In genomic region chr6:80523029-80523428, GRCh38 we compare ENCODE assay signal across 17 cellular contexts.
DNase-seq lines count a peak whose midpoint lies in the region; ATAC-seq, FAIRE-seq and TF ChIP-seq lines count a peak whose summit lies in the region.
"Had no signal": no experiment of that assay in that cellular context is flagged by ENCODE, and none has a peak within 500 bp of the region (broad histone marks: within the 10 kb centered on the region; RNA-seq: fewer than 3 reads in every experiment).

No MANE protein-coding gene starts in this region.

- no peak overlapping the region for H3K9ac ChIP-seq in astrocyte (ENCODE audit: low read length)

- BruUV-seq in A673 (replicated peaks; lab: Mats Ljungman, UMichigan), result no TSS peak

- ATAC-seq in CD4-positive, alpha-beta T cell (ENCODE audit: poor library complexity), result no peak
- ATAC-seq: activated naive CD8-positive, alpha-beta T cell treated with anti-CD3 and anti-CD28 coated beads, Interleukin-2, amount 50 U/mL, for 24 hours had no signal

- no peaks in the 10 kb centered on the region for H3K79me2 ChIP-seq in astrocyte (ENCODE audit: insufficient read depth, low read length)

- no peak overlapping the region for H3K4me3 Mint-ChIP-seq in astrocyte (ENCODE audit: unreplicated experiment)
- H3K4me3 Mint-ChIP-seq in CD4-positive, alpha-beta T cell, result no peak overlapping the region
- H3K4me3 Mint-ChIP-seq: activated naive CD8-positive, alpha-beta T cell treated with anti-CD3 and anti-CD28 coated beads, Interleukin-2, amount 50 U/mL, for 24 hours; CD4-positive, alpha-beta memory T cell had no signal

- H3K4me3 ChIP-seq in A673 (ENCODE audit: low read depth, low read length, poor library complexity, severe bottlenecking) (peak overlapping the region; percentile 18), astrocyte (ENCODE audit: insufficient read depth, low read depth, low read length) (no peak overlapping the region), fibroblast of the aortic adventitia (ENCODE audit: low read depth, low read length) (no peak overlapping the region), ovary (peak overlapping the region; percentile 10)
- H3K4me3 ChIP-seq: transverse colon had no signal

- intact Hi-C loops in A673 (cut with micrococcal nuclease; ENCODE audit: unreplicated experiment) (no loop called here), ovary (cut with DNase I) (no loop called here)
- intact Hi-C loops in CD4-positive, alpha-beta T cell (cut with DNase I, micrococcal nuclease), result no loop called here

- TF ChIP-seq EP300 in ovary (IDR thresholded peaks at IDR 0.05), result no peak

- H3K36me3 Mint-ChIP-seq in astrocyte (ENCODE audit: low read depth, unreplicated experiment), result no peaks in the 10 kb centered on the region
- no peaks in the 10 kb centered on the region for H3K36me3 Mint-ChIP-seq in CD4-positive, alpha-beta T cell (ENCODE audit: low read depth)
- H3K36me3 Mint-ChIP-seq: CD4-positive, alpha-beta memory T cell had no signal

- no peaks in the 10 kb centered on the region for H3K27me3 ChIP-seq in A673 (replicated peaks; ENCODE audit: insufficient read depth, low read depth, low read length, poor library complexity)
- H3K27me3 ChIP-seq in astrocyte (ENCODE audit: insufficient read depth, low read length), result no peaks in the 10 kb centered on the region
- no peaks in the 10 kb centered on the region for H3K27me3 ChIP-seq in ovary
- H3K27me3 ChIP-seq in CD4-positive, alpha-beta T cell (ENCODE audit: control insufficient read depth, insufficient read depth, low read length), result no peaks in the 10 kb centered on the region
- H3K27me3 ChIP-seq: transverse colon had no signal

- H3K36me3 ChIP-seq in A673 (ENCODE audit: insufficient read depth, low read length, poor library complexity, severe bottlenecking) (no peaks in the 10 kb centered on the region), astrocyte (ENCODE audit: insufficient read depth, low read length) (no peaks in the 10 kb centered on the region), ovary (no peaks in the 10 kb centered on the region)
- H3K36me3 ChIP-seq: transverse colon had no signal

- peak overlapping the region; percentile 66 for H3K4me2 ChIP-seq in astrocyte (ENCODE audit: low read length)

- no peaks in the 10 kb centered on the region for H4K20me1 ChIP-seq in astrocyte (ENCODE audit: insufficient read depth, low read length)

- POLR2A ChIA-PET in A673 (lab: Charles Lee; ENCODE audit: low non-redundant PET), result no interaction called here
- POLR2A ChIA-PET in CD4-positive, alpha-beta T cell (lab: Charles Lee), result no interaction called here

- H3K9me3 ChIP-seq in A673 (ENCODE audit: low read depth, low read length, poor library complexity, severe bottlenecking) (no peaks in the 10 kb centered on the region), astrocyte (ENCODE audit: insufficient read depth, low read depth, low read length) (no peaks in the 10 kb centered on the region), ovary (no peaks in the 10 kb centered on the region)
- no peaks in the 10 kb centered on the region for H3K9me3 ChIP-seq in CD4-positive, alpha-beta T cell (ENCODE audit: control insufficient read depth, low read length)
- H3K9me3 ChIP-seq: transverse colon had no signal

- peaks cover 2% of the 10 kb centered on the region for H3K9me3 Mint-ChIP-seq in astrocyte (ENCODE audit: unreplicated experiment)
- no peaks in the 10 kb centered on the region for H3K9me3 Mint-ChIP-seq in CD4-positive, alpha-beta T cell
- H3K9me3 Mint-ChIP-seq: activated naive CD8-positive, alpha-beta T cell treated with anti-CD3 and anti-CD28 coated beads, Interleukin-2, amount 50 U/mL, for 24 hours; CD4-positive, alpha-beta memory T cell had no signal

- DNase-seq in A673 (ENCODE audit: low spot score) (no peak), astrocyte (ENCODE audit: low read depth) (peak; percentile 84), fibroblast of the aortic adventitia (ENCODE audit: low read depth) (peak; percentile 87), ovary (no peak), middle frontal gyrus (ENCODE audit: extremely low spot score, low spot score) (no peak)
- no peak for DNase-seq in activated naive CD4-positive, alpha-beta T cell treated with Interleukin-2 at 50 U/mL for 16 hours
- DNase-seq in CD4-positive, alpha-beta T cell, result no peak
- no peak for DNase-seq in stimulated activated CD8-positive, alpha-beta memory T cell treated with anti-CD3 and anti-CD28 coated beads, Interleukin-4, amount 100 ng/mL, for 48 hours
- DNase-seq: activated naive CD8-positive, alpha-beta T cell treated with anti-CD3 and anti-CD28 coated beads, Interleukin-2, amount 50 U/mL, for 24 hours; activated T-cell treated with anti-CD3 and anti-CD28 coated beads, Interleukin-2, amount 50 U/mL, for 1 hour; CD4-positive, alpha-beta memory T cell; kidney glomerular epithelial cell; NCI-H1694 treated with DMSO at 0.1 percent for 48 hours; OCI-M1; stimulated activated CD4-positive, alpha-beta T cell treated with anti-CD3 and anti-CD28 coated beads, Interleukin-4, amount 100 ng/mL, for 4 hours; transverse colon had no signal

- no peak overlapping the region for H3K27ac Mint-ChIP-seq in astrocyte (ENCODE audit: unreplicated experiment)
- no peak overlapping the region for H3K27ac Mint-ChIP-seq in CD4-positive, alpha-beta T cell
- H3K27ac Mint-ChIP-seq: activated naive CD8-positive, alpha-beta T cell treated with anti-CD3 and anti-CD28 coated beads, Interleukin-2, amount 50 U/mL, for 24 hours; CD4-positive, alpha-beta memory T cell had no signal

- H3K27ac ChIP-seq in A673 (ENCODE audit: low read depth, low read length, poor library complexity, severe bottlenecking), result peak overlapping the region; percentile 70
- no peak overlapping the region for H3K27ac ChIP-seq in astrocyte (ENCODE audit: low read depth, low read length)
- no peak overlapping the region for H3K27ac ChIP-seq in ovary
- H3K27ac ChIP-seq in CD4-positive, alpha-beta T cell (ENCODE audit: low read depth, low read length), result no peak overlapping the region

- H3K4me1 ChIP-seq in A673 (ENCODE audit: insufficient read depth, low read length, poor library complexity, severe bottlenecking) (peaks cover 24% of the 10 kb centered on the region), astrocyte (ENCODE audit: insufficient read depth, low read length) (peaks cover 13% of the 10 kb centered on the region), ovary (ENCODE audit: insufficient read depth) (peaks cover 3% of the 10 kb centered on the region)

- 10 to 13% (median 10%) methylated on average over 5 of the region's 5 CpGs for WGBS in ovary, 3 donors

- H3K4me1 Mint-ChIP-seq in astrocyte (ENCODE audit: low read depth, unreplicated experiment), result peaks cover 9% of the 10 kb centered on the region
- no peaks in the 10 kb centered on the region for H3K4me1 Mint-ChIP-seq in CD4-positive, alpha-beta T cell (ENCODE audit: low read depth)
- H3K4me1 Mint-ChIP-seq: CD4-positive, alpha-beta memory T cell had no signal

- no peak for FAIRE-seq in astrocyte (lab: Jason Lieb, UNC)
- FAIRE-seq: TTC549 had no signal

- TF ChIP-seq POLR2A in ovary (IDR thresholded peaks at IDR 0.05), result no peak

- TF ChIP-seq CTCF in A673 (conservative IDR thresholded peaks at IDR 0.05; ENCODE audit: low read depth, low read length), result no peak
- no peak for TF ChIP-seq CTCF in astrocyte (IDR thresholded peaks at IDR 0.05; ENCODE audit: insufficient read depth, low read depth, low read length)
- TF ChIP-seq CTCF in fibroblast of the aortic adventitia (IDR thresholded peaks at IDR 0.05; ENCODE audit: insufficient read depth, low read length), result no peak
- no peak for TF ChIP-seq CTCF in ovary (IDR thresholded peaks at IDR 0.05)
- no peak for TF ChIP-seq CTCF in CD4-positive, alpha-beta T cell (IDR thresholded peaks at IDR 0.05)

- CTCF ChIA-PET in A673 (lab: Charles Lee), result no interaction called here
- CTCF ChIA-PET in CD4-positive, alpha-beta T cell (lab: Charles Lee), result no interaction called here

- no peaks in the 10 kb centered on the region for H3K27me3 Mint-ChIP-seq in astrocyte (ENCODE audit: low read depth, unreplicated experiment)
- no peaks in the 10 kb centered on the region for H3K27me3 Mint-ChIP-seq in CD4-positive, alpha-beta T cell
- H3K27me3 Mint-ChIP-seq: activated naive CD8-positive, alpha-beta T cell treated with anti-CD3 and anti-CD28 coated beads, Interleukin-2, amount 50 U/mL, for 24 hours had no signal

- H2AFZ ChIP-seq in astrocyte (ENCODE audit: low read depth, low read length), result peak overlapping the region; percentile 62

Comparison
In these comparisons a context has a peak if more than half of its experiments do, and no peak if none do; other contexts are left out.
1. DNase-seq: peak in astrocyte (single experiment) and fibroblast of the aortic adventitia (single experiment); none in A673 (single experiment), ovary (0 of 5), middle frontal gyrus (single experiment), activated naive CD4-positive, alpha-beta T cell treated with Interleukin-2 at 50 U/mL for 16 hours (single experiment), CD4-positive, alpha-beta T cell (0 of 10) and stimulated activated CD8-positive, alpha-beta memory T cell treated with anti-CD3 and anti-CD28 coated beads, Interleukin-4, amount 100 ng/mL, for 48 hours (single experiment).
2. H3K4me3 ChIP-seq: peak in A673 (single experiment) and ovary (single experiment); none in astrocyte (single experiment) and fibroblast of the aortic adventitia (single experiment).